1 cellular context compared by ENCODE assay signal in the genomic region with DNA sequence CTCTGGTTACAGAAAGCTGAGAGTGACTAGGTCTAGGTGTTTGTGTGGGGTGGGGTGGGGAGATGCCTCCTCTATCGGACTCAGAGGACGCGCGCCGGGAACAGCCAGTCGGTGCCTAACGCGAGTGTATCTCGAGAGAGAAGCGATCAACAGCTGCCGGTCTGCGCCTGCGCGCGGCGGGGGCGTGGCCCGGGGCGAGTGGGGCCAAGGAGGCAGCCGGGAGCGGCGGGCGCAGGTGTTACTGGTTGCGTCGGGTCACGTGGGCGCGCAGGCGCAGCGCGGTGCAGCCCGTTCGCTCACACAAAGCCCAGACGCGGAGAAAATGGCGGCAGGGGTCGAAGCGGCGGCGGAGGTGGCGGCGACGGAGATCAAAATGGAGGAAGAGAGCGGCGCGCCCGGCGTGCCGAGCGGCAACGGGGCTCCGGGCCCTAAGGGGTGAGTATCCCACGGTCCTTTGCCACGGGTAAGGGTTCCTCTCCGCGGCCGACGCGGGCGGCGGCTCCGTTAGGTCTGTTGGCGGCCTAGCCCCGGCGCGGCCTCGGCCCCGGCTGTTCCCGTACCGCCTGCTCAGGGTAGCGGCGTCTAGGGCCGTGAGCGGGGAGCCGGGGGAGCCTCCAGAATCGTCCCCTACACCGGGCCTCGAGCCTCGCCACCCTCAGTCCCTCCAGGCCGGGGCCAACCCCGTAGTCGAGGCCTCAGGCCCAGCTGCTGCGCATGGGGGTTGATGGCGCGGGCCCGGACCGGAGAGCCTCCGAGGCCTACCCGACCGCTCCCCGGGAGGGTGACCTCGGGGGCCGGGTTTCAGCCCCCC.
TF ChIP-seq lines count a peak whose summit lies in the region.

A gene with protein sequence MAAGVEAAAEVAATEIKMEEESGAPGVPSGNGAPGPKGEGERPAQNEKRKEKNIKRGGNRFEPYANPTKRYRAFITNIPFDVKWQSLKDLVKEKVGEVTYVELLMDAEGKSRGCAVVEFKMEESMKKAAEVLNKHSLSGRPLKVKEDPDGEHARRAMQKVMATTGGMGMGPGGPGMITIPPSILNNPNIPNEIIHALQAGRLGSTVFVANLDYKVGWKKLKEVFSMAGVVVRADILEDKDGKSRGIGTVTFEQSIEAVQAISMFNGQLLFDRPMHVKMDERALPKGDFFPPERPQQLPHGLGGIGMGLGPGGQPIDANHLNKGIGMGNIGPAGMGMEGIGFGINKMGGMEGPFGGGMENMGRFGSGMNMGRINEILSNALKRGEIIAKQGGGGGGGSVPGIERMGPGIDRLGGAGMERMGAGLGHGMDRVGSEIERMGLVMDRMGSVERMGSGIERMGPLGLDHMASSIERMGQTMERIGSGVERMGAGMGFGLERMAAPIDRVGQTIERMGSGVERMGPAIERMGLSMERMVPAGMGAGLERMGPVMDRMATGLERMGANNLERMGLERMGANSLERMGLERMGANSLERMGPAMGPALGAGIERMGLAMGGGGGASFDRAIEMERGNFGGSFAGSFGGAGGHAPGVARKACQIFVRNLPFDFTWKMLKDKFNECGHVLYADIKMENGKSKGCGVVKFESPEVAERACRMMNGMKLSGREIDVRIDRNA (plus strand): TSS at position 299 of the 811 bp plus-strand sequence. CDS start 24 bp downstream, at position 323.

TF ChIP-seq in GM12878, 131 proteins besides CTCF, POLR2A, EP300 and RAD21 (continued from another document and continues in another):
- TF ChIP-seq ZBTB4 (CRISPR knock-in tag; IDR thresholded peaks at IDR 0.05) (no peak), ZNF207 (IDR thresholded peaks at IDR 0.05; ENCODE audit: borderline replicate concordance) (peak; percentile 46; the same call in 1 of the 2 replicates), POLR2AphosphoS2 (IDR thresholded peaks at IDR 0.05; ENCODE audit: low read depth, low read length) (peak; percentile 72), RFX5 (IDR thresholded peaks at IDR 0.05; ENCODE audit: low read depth, low read length) (peak; percentile 49; the same call in 1 of the 2 replicates), CHD1 (IDR thresholded peaks at IDR 0.05; ENCODE audit: low read depth, low read length) (no peak), RELA (IDR thresholded peaks at IDR 0.05; ENCODE audit: borderline replicate concordance, partially characterized antibody) (peak; percentile 73), YY1 (IDR thresholded peaks at IDR 0.05; ENCODE audit: low read depth, low read length) (peak; percentile 98), LARP7 (IDR thresholded peaks at IDR 0.05) (peak; percentile 68), SP1 (IDR thresholded peaks at IDR 0.05; ENCODE audit: low read depth, low read length) (peak; percentile 57), TCF3 (IDR thresholded peaks at IDR 0.05; ENCODE audit: borderline replicate concordance, insufficient read depth, low read depth, low read length) (peak; percentile 61; the same call in 1 of the 2 replicates), SRF (IDR thresholded peaks at IDR 0.05; ENCODE audit: low read depth in 2 of 2, low read length in 2 of 2) (0 out of 4 replicates have a peak, but pooled peaks of 1 of the 2 experiments have one; percentile 23), PAX5 (IDR thresholded peaks at IDR 0.05; ENCODE audit: borderline replicate concordance, low read depth, low read length) (peak; percentile 39; the same call in 1 of the 2 replicates), USF2 (IDR thresholded peaks at IDR 0.05; ENCODE audit: borderline replicate concordance, low read depth, low read length) (peak; percentile 94), NBN (IDR thresholded peaks at IDR 0.05) (peak; percentile 43; the same call in 1 of the 2 replicates), ASH2L (IDR thresholded peaks at IDR 0.05; ENCODE audit: borderline replicate concordance, low read depth) (0 out of 2 replicates have a peak, but pooled peaks have one; percentile 34), NR2C1 (IDR thresholded peaks at IDR 0.05) (peak; percentile 23; the same call in 1 of the 2 replicates), CHD2 (IDR thresholded peaks at IDR 0.05; ENCODE audit: borderline replicate concordance, low read depth, low read length) (peak; percentile 84; the same call in 1 of the 2 replicates), MXI1 (IDR thresholded peaks at IDR 0.05; ENCODE audit: low read depth, low read length) (peak; percentile 46; the same call in 1 of the 2 replicates), CREM (IDR thresholded peaks at IDR 0.05; ENCODE audit: low read depth) (no peak), SIX5 (IDR thresholded peaks at IDR 0.05; ENCODE audit: low read depth, low read length, severe bottlenecking) (no peak), EGR1 (IDR thresholded peaks at IDR 0.05; ENCODE audit: borderline replicate concordance in 1 of 2, low read depth in 2 of 2, low read length in 2 of 2) (no peak), ZNF274 (IDR thresholded peaks at IDR 0.05; ENCODE audit: insufficient read depth, insufficient read length) (no peak), MEF2B (IDR thresholded peaks at IDR 0.05; ENCODE audit: partially characterized antibody, poor library complexity, severe bottlenecking) (peak; percentile 14), RAD51 (IDR thresholded peaks at IDR 0.05) (peak; percentile 86), RELB (IDR thresholded peaks at IDR 0.05; ENCODE audit: low read depth) (no peak), NKRF (conservative IDR thresholded peaks at IDR 0.05) (peak; percentile 43; the same call in 1 of the 2 replicates), RB1 (IDR thresholded peaks at IDR 0.05; ENCODE audit: borderline replicate concordance) (peak; percentile 32; the same call in 1 of the 2 replicates), TCF12 (IDR thresholded peaks at IDR 0.05; ENCODE audit: low read depth, low read length) (peak; percentile 48; the same call in 1 of the 2 replicates), SMAD5 (IDR thresholded peaks at IDR 0.05; ENCODE audit: low read depth) (peak; percentile 84; the same call in 1 of the 2 replicates), KLF5 (IDR thresholded peaks at IDR 0.05; ENCODE audit: partially characterized antibody) (no peak), NRF1 (conservative IDR thresholded peaks at IDR 0.05; ENCODE audit: low read depth, low read length) (peak; percentile 87), IKZF1 (conservative IDR thresholded peaks at IDR 0.05) (peak; percentile 61), POLR2AphosphoS5 (IDR thresholded peaks at IDR 0.05; ENCODE audit: low read length) (peak; percentile 96), ZNF384 (IDR thresholded peaks at IDR 0.05; ENCODE audit: borderline replicate concordance, low read depth, low read length) (no peak), DPF2 (IDR thresholded peaks at IDR 0.05) (peak; percentile 58; the same call in 1 of the 2 replicates), SIN3A (IDR thresholded peaks at IDR 0.05; ENCODE audit: low read depth, low read length) (peak; percentile 61; the same call in 1 of the 2 replicates)
- TF ChIP-seq, protein P1, sequence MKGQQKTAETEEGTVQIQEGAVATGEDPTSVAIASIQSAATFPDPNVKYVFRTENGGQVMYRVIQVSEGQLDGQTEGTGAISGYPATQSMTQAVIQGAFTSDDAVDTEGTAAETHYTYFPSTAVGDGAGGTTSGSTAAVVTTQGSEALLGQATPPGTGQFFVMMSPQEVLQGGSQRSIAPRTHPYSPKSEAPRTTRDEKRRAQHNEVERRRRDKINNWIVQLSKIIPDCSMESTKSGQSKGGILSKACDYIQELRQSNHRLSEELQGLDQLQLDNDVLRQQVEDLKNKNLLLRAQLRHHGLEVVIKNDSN (IDR thresholded peaks at IDR 0.05; ENCODE audit: borderline replicate concordance, extremely low read length, insufficient read depth, low read depth, low read length), result peak; percentile 97
- TF ChIP-seq, protein P2, sequence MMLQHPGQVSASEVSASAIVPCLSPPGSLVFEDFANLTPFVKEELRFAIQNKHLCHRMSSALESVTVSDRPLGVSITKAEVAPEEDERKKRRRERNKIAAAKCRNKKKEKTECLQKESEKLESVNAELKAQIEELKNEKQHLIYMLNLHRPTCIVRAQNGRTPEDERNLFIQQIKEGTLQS (IDR thresholded peaks at IDR 0.05; ENCODE audit: borderline replicate concordance, extremely low read depth, low read depth, low read length), result peak; percentile 87
- TF ChIP-seq, protein P3, sequence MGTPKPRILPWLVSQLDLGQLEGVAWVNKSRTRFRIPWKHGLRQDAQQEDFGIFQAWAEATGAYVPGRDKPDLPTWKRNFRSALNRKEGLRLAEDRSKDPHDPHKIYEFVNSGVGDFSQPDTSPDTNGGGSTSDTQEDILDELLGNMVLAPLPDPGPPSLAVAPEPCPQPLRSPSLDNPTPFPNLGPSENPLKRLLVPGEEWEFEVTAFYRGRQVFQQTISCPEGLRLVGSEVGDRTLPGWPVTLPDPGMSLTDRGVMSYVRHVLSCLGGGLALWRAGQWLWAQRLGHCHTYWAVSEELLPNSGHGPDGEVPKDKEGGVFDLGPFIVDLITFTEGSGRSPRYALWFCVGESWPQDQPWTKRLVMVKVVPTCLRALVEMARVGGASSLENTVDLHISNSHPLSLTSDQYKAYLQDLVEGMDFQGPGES (IDR thresholded peaks at IDR 0.05), result peak; percentile 53; the same call in 1 of the 2 replicates
- TF ChIP-seq, protein P4, sequence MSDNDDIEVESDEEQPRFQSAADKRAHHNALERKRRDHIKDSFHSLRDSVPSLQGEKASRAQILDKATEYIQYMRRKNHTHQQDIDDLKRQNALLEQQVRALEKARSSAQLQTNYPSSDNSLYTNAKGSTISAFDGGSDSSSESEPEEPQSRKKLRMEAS (IDR thresholded peaks at IDR 0.05; ENCODE audit: low read depth, low read length), result peak; percentile 89
